ENCODE assay signal across 18 cellular contexts in genomic region chr2:105363192-105363591, GRCh38.
"Had no signal": no experiment of that assay in that cellular context is flagged by ENCODE, and none has a peak within 500 bp of the region (broad histone marks: within the 10 kb centered on the region; RNA-seq: fewer than 3 reads in every experiment).

No MANE protein-coding gene starts in this region.

- H3K27me3 Mint-ChIP-seq: activated CD4-positive, alpha-beta T cell treated with anti-CD3 and anti-CD28 coated beads, Interleukin-2, amount 10 ng/mL, durations not matched to agents 7 days and 5 days; activated naive CD4-positive, alpha-beta T cell treated with anti-CD3 and anti-CD28 coated beads, Interleukin-2, amount 50 U/mL, for 24 hours; activated T-helper 17 cell treated with anti-CD3 and anti-CD28 coated beads, Interleukin-2, amount 50 U/mL, for 72 hours; memory B cell had no signal

- H3K79me2 ChIP-seq: parathyroid adenoma had no signal

- H3K27ac Mint-ChIP-seq: activated CD4-positive, alpha-beta T cell treated with anti-CD3 and anti-CD28 coated beads, Interleukin-2, amount 10 ng/mL, durations not matched to agents 7 days and 5 days; activated T-helper 17 cell treated with anti-CD3 and anti-CD28 coated beads, Interleukin-2, amount 50 U/mL, for 72 hours; memory B cell; T-helper 1 cell treated with Interleukin-12 subunit alpha and Interleukin-12 subunit beta and Interleukin-4 antibody, amounts not matched to agents 30 μg/mL and 1 μg/mL, for 36 hours; WTC11 had no signal

- H3K4me3 Mint-ChIP-seq: activated CD4-positive, alpha-beta T cell treated with anti-CD3 and anti-CD28 coated beads, Interleukin-2, amount 10 ng/mL, durations not matched to agents 7 days and 5 days; activated naive CD4-positive, alpha-beta T cell treated with anti-CD3 and anti-CD28 coated beads, Interleukin-2, amount 50 U/mL, for 24 hours; activated T-helper 17 cell treated with anti-CD3 and anti-CD28 coated beads, Interleukin-2, amount 50 U/mL, for 72 hours; memory B cell; neural crest cell; T-helper 1 cell treated with Interleukin-12 subunit alpha and Interleukin-12 subunit beta and Interleukin-4 antibody, amounts not matched to agents 30 μg/mL and 1 μg/mL, for 36 hours; WTC11 had no signal

- H3K4me1 Mint-ChIP-seq: memory B cell, neural crest cell, WTC11 had no signal

- H3K4me1 ChIP-seq: foreskin keratinocyte, parathyroid adenoma had no signal

- H3K9me3 Mint-ChIP-seq: activated CD4-positive, alpha-beta T cell treated with anti-CD3 and anti-CD28 coated beads, Interleukin-2, amount 10 ng/mL, durations not matched to agents 7 days and 5 days; activated naive CD4-positive, alpha-beta T cell treated with anti-CD3 and anti-CD28 coated beads, Interleukin-2, amount 50 U/mL, for 24 hours; activated T-helper 17 cell treated with anti-CD3 and anti-CD28 coated beads, Interleukin-2, amount 50 U/mL, for 72 hours; memory B cell; neural crest cell; T-helper 1 cell treated with Interleukin-12 subunit alpha and Interleukin-12 subunit beta and Interleukin-4 antibody, amounts not matched to agents 30 μg/mL and 1 μg/mL, for 36 hours; WTC11 had no signal

- ATAC-seq: activated T-helper 17 cell treated with anti-CD3 and anti-CD28 coated beads, Interleukin-2, amount 50 U/mL, for 72 hours; foreskin keratinocyte; left lobe of liver; SK-N-SH treated with all-trans-retinoic acid at 6 μM for 48 hours; WTC11 had no signal

- H2AFZ ChIP-seq: parathyroid adenoma had no signal

- H3K9me3 ChIP-seq: esophagus squamous epithelium had no signal

- H3K27me3 ChIP-seq: brain microvascular endothelial cell, esophagus squamous epithelium, foreskin keratinocyte had no signal

- H3K4me3 ChIP-seq: esophagus squamous epithelium had no signal

- DNase-seq: activated CD4-positive, alpha-beta T cell treated with anti-CD3 and anti-CD28 coated beads, Interleukin-2, amount 10 ng/mL, durations not matched to agents 7 days and 5 days; activated T-cell treated with anti-CD3 and anti-CD28 coated beads for 4 hours; brain microvascular endothelial cell; esophagus squamous epithelium; foreskin keratinocyte; islet precursor cell; retina; small intestine; trophoblast cell had no signal

- H3K27ac ChIP-seq: brain microvascular endothelial cell, esophagus squamous epithelium, foreskin keratinocyte, parathyroid adenoma had no signal
